Comparison of ENCODE assay signal across 18 cellular contexts in genomic region chr11:64192429-64192828, GRCh38.
"Had no signal": no experiment of that assay in that cellular context is flagged by ENCODE, and none has a peak within 500 bp of the region (broad histone marks: within the 10 kb centered on the region; RNA-seq: fewer than 3 reads in every experiment).

No MANE protein-coding gene starts in this region.

- H3K4me1 Mint-ChIP-seq: memory B cell had no signal

- ATAC-seq: heart left ventricle; stimulated activated naive B cell treated with anti-CD40 and anti-IgM and Interleukin-4, amounts not matched to agents 10 μg/mL and 1 μg/mL and 100 μg/mL, for 72 hours; T-helper 17 cell had no signal

- H3K27me3 Mint-ChIP-seq: memory B cell; stimulated activated naive B cell treated with anti-CD40 and anti-IgM and Interleukin-4, amounts not matched to agents 10 μg/mL and 1 μg/mL and 100 μg/mL, for 72 hours; T-helper 17 cell; type B pancreatic cell had no signal

- H3K4me3 Mint-ChIP-seq: memory B cell; nephron progenitor cell; stimulated activated naive B cell treated with anti-CD40 and anti-IgM and Interleukin-4, amounts not matched to agents 10 μg/mL and 1 μg/mL and 100 μg/mL, for 72 hours; T-helper 17 cell; type B pancreatic cell had no signal

- H3K27me3 ChIP-seq: esophagus squamous epithelium, heart left ventricle had no signal

- H3K9me3 ChIP-seq: esophagus squamous epithelium, heart left ventricle, thoracic aorta had no signal

- H3K27ac ChIP-seq: coronary artery, esophagus squamous epithelium, heart left ventricle, SK-N-MC, thoracic aorta had no signal

- H3K27ac Mint-ChIP-seq: memory B cell; nephron progenitor cell; stimulated activated naive B cell treated with anti-CD40 and anti-IgM and Interleukin-4, amounts not matched to agents 10 μg/mL and 1 μg/mL and 100 μg/mL, for 72 hours; T-helper 17 cell; type B pancreatic cell had no signal

- DNase-seq: activated CD4-positive, alpha-beta T cell treated with anti-CD3 and anti-CD28 coated beads for 48 hours; activated CD4-positive, CD25-positive, alpha-beta regulatory T cell; activated gamma-delta T cell; activated naive CD4-positive, alpha-beta T cell treated with anti-CD3 and anti-CD28 coated beads, Interleukin-2, amount 50 U/mL, for 16 hours; esophagus squamous epithelium; heart left ventricle; nephron progenitor cell; occipital lobe; stimulated activated CD4-positive, alpha-beta T cell treated with anti-CD3 and anti-CD28 coated beads, Interleukin-2, amount 100 ng/mL, for 48 hours; stimulated activated CD8-positive, alpha-beta memory T cell treated with anti-CD3 and anti-CD28 coated beads, Interleukin-4, amount 100 ng/mL, for 48 hours; stimulated activated naive B cell treated with anti-CD40 and anti-IgM and Interleukin-4, amounts not matched to agents 10 μg/mL and 1 μg/mL and 100 μg/mL, for 72 hours; SW 1271; T-helper 17 cell had no signal

- H3K4me3 ChIP-seq: coronary artery, esophagus squamous epithelium, heart left ventricle, SK-N-MC, thoracic aorta had no signal

- H3K9me3 Mint-ChIP-seq: memory B cell; nephron progenitor cell; stimulated activated naive B cell treated with anti-CD40 and anti-IgM and Interleukin-4, amounts not matched to agents 10 μg/mL and 1 μg/mL and 100 μg/mL, for 72 hours; type B pancreatic cell had no signal
